33 cellular contexts compared by ENCODE assay signal in the genomic region with DNA sequence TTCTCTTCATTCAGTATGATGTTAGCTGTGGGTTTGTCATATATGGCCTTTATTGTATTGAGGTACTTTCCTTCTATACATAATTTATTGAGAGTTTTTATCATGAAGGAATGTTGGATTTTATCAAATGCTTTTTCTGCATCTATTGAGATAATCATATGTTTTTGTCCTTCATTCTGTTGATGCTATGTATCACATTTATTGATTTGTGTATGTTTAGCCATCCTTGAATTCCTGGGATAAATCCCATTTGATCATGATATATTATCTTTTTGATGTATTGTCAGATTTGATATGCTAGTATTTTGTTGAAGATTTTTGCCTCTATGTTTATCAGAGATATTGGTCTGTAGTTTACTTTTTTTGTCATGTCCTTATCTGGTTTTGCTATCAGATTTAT. TPM values are rescaled to one million over a fixed set of nuclear protein-coding genes. Genes with fewer than 3 reads are reported as not detected.
DNase-seq lines count a peak whose midpoint lies in the region; ATAC-seq, FAIRE-seq and TF ChIP-seq lines count a peak whose summit lies in the region.
"Had no signal": no experiment of that assay in that cellular context is flagged by ENCODE, and none has a peak within 500 bp of the region (broad histone marks: within the 10 kb centered on the region; RNA-seq: fewer than 3 reads in every experiment).

No MANE protein-coding gene starts in this region.

- H3K4me1 Mint-ChIP-seq in activated naive CD4-positive, alpha-beta T cell treated with anti-CD3 and anti-CD28 coated beads for 36 hours (ENCODE audit: low read depth): no peaks in the 10 kb centered on the region
- H3K4me1 Mint-ChIP-seq: CD4-positive, alpha-beta memory T cell; CD4-positive, CD25-positive, alpha-beta regulatory T cell; CD8-positive, alpha-beta memory T cell had no signal

- no peak overlapping the region for H3K27ac ChIP-seq in HEK293 (ENCODE audit: extremely low read depth, low read depth, low read length)
- no peak overlapping the region for H3K27ac ChIP-seq in K562 (ENCODE audit: extremely low read depth, low read depth, low read length)
- H3K27ac ChIP-seq: 22Rv1; A549; BLaER1; BLaER1 treated with 17β-estradiol and CSF1 and Interleukin-3, amounts not matched to agents 10 nM and 100 nM; C4-2B had no signal

- no peaks in the 10 kb centered on the region for H3K9me3 ChIP-seq in HEK293 (ENCODE audit: control insufficient read depth, insufficient read depth, low read depth, low read length)
- peaks cover 2% of the 10 kb centered on the region; the same call in 1 of the 2 replicates for H3K9me3 ChIP-seq in K562 (replicated peaks; ENCODE audit: control insufficient read depth, insufficient read depth, low read depth, low read length)
- H3K9me3 ChIP-seq: BE2C had no signal

- no peak overlapping the region for H2AFZ ChIP-seq in K562 (ENCODE audit: low read depth, low read length)

- no peaks in the 10 kb centered on the region for H3K27me3 ChIP-seq in K562 (ENCODE audit: control insufficient read depth in 2 of 2, insufficient read depth in 2 of 2, low read length in 2 of 2)
- H3K27me3 ChIP-seq: BE2C; BLaER1; BLaER1 treated with 17β-estradiol and CSF1 and Interleukin-3, amounts not matched to agents 10 nM and 100 nM had no signal

- intact Hi-C loops in K562 (cut with micrococcal nuclease): no loop called here
- intact Hi-C loops in activated naive CD4-positive, alpha-beta T cell treated with anti-CD3 and anti-CD28 coated beads for 36 hours (cut with micrococcal nuclease): no loop called here

- POLR2A ChIA-PET in HEK293 (lab: Yijun Ruan, JAX) (interaction anchor here (0.7 kb wide), 1 partner anchor 10 kb away, joined by 5 read pairs; no protein-coding TSS in a partner anchor), K562 (lab: Yijun Ruan, JAX) (no interaction called here)

- FAIRE-seq in K562 (lab: Jason Lieb, UNC): no peak
- FAIRE-seq: A204.1, A549, D721Med had no signal

- H3K27ac Mint-ChIP-seq in activated naive CD4-positive, alpha-beta T cell treated with anti-CD3 and anti-CD28 coated beads for 36 hours: no peak overlapping the region
- H3K27ac Mint-ChIP-seq: B cell; CD14-positive monocyte; CD4-positive, alpha-beta memory T cell; CD4-positive, alpha-beta T cell; CD8-positive, alpha-beta memory T cell; CD8-positive, alpha-beta T cell had no signal

- BruUV-seq in K562 (replicated peaks; lab: Mats Ljungman, UMichigan): no TSS peak

- H3K4me2 ChIP-seq in K562 (ENCODE audit: insufficient read depth, low read length): no peak overlapping the region
- H3K4me2 ChIP-seq: A549; BLaER1; BLaER1 treated with 17β-estradiol and CSF1 and Interleukin-3, amounts not matched to agents 10 nM and 100 nM had no signal

- in situ Hi-C loops in K562 (cut with MboI): no loop called here

- peaks cover 5% of the 10 kb centered on the region for H3K36me3 Mint-ChIP-seq in activated naive CD4-positive, alpha-beta T cell treated with anti-CD3 and anti-CD28 coated beads for 36 hours (ENCODE audit: low read depth)
- H3K36me3 Mint-ChIP-seq: CD4-positive, CD25-positive, alpha-beta regulatory T cell had no signal

- no peaks in the 10 kb centered on the region for H4K20me1 ChIP-seq in K562 (replicated peaks; ENCODE audit: control insufficient read depth, insufficient read depth, low read length)
- H4K20me1 ChIP-seq: BLaER1; BLaER1 treated with 17β-estradiol and CSF1 and Interleukin-3, amounts not matched to agents 10 nM and 100 nM had no signal

- H3K9me3 Mint-ChIP-seq in activated naive CD4-positive, alpha-beta T cell treated with anti-CD3 and anti-CD28 coated beads for 36 hours: peaks cover 20% of the 10 kb centered on the region

- peaks cover 5% of the 10 kb centered on the region for H3K27me3 Mint-ChIP-seq in activated naive CD4-positive, alpha-beta T cell treated with anti-CD3 and anti-CD28 coated beads for 36 hours (ENCODE audit: low read depth)

- CTCF ChIA-PET in HEK293 (lab: Yijun Ruan, JAX) (no interaction called here), K562 (lab: Yijun Ruan, JAX; ENCODE audit: low intra/inter-chr PET ratio) (no interaction called here)
- CTCF ChIA-PET in activated naive CD4-positive, alpha-beta T cell treated with anti-CD3 and anti-CD28 coated beads for 36 hours (lab: Charles Lee): no interaction called here

- DNase-seq in K562 (ENCODE audit: extremely low read depth in 1 of 4, low spot score in 3 of 4): no peak
- no peak for DNase-seq in T-helper 2 cell
- no peak for DNase-seq in activated naive CD4-positive, alpha-beta T cell treated with anti-CD3 and anti-CD28 coated beads for 36 hours
- DNase-seq: 8988T; ACHN; AML-193; BE2C; C1 segment of cervical spinal cord; Caco-2; Calu3; CD4-positive, alpha-beta memory T cell; CD4-positive, alpha-beta T cell; CD4-positive, CD25-positive, alpha-beta regulatory T cell; CD8-positive, alpha-beta memory T cell; CD8-positive, alpha-beta T cell; COR-L47; DMS 273 treated with DMSO at 0.1 percent for 48 hours; DMS153; DMS53; DMS79; DMS79 treated with DMSO at 0.1 percent for 48 hours; DND-41; EL had no signal

- no peak for TF ChIP-seq RAD21 in K562 (CRISPR knock-in tag; conservative IDR thresholded peaks at IDR 0.05 in 1 of 2, IDR thresholded peaks at IDR 0.05 in 1 of 2)

- H3K4me3 Mint-ChIP-seq in activated naive CD4-positive, alpha-beta T cell treated with anti-CD3 and anti-CD28 coated beads for 36 hours: no peak overlapping the region
- H3K4me3 Mint-ChIP-seq: B cell; CD14-positive monocyte; CD4-positive, alpha-beta memory T cell; CD4-positive, alpha-beta T cell; CD4-positive, CD25-positive, alpha-beta regulatory T cell; CD8-positive, alpha-beta memory T cell; CD8-positive, alpha-beta T cell had no signal

- H3K79me2 ChIP-seq in K562 (ENCODE audit: control insufficient read depth, insufficient read depth, low read length): no peaks in the 10 kb centered on the region

- TF ChIP-seq CTCF in HEK293 (tag by site-specific recombination; IDR thresholded peaks at IDR 0.05) (no peak), K562 (IDR thresholded peaks at IDR 0.05 in 2 of 3, conservative IDR thresholded peaks at IDR 0.05 in 1 of 3; ENCODE audit: insufficient read depth in 2 of 3, low read depth in 1 of 3, low read length in 3 of 3) (no peak)

- H3K9ac ChIP-seq in K562 (ENCODE audit: insufficient read depth in 1 of 2, low read depth in 2 of 2, low read length in 2 of 2): no peak overlapping the region
- H3K9ac ChIP-seq: BLaER1; BLaER1 treated with 17β-estradiol and CSF1 and Interleukin-3, amounts not matched to agents 10 nM and 100 nM had no signal

- H3K9me1 ChIP-seq in K562 (ENCODE audit: control insufficient read depth, insufficient read depth, low read length): no peaks in the 10 kb centered on the region

- H3K4me1 ChIP-seq in HEK293 (ENCODE audit: control insufficient read depth, insufficient read depth, low read length) (no peaks in the 10 kb centered on the region), K562 (replicated peaks in 1 of 2; ENCODE audit: control insufficient read depth in 2 of 2, insufficient read depth in 2 of 2, low read length in 2 of 2) (peaks cover 9 to 11% of the 10 kb centered on the region in 2 experiments; a peak in 4 of 5 replicates)
- H3K4me1 ChIP-seq: A549, BE2C, BLaER1, Caco-2 had no signal

- TF ChIP-seq POLR2A in K562 (conservative IDR thresholded peaks at IDR 0.05): no peak

- no peak overlapping the region for H3K4me3 ChIP-seq in HEK293 (ENCODE audit: low read depth, low read length)
- no peak overlapping the region for H3K4me3 ChIP-seq in K562
- H3K4me3 ChIP-seq: A549; BLaER1; BLaER1 treated with 17β-estradiol and CSF1 and Interleukin-3, amounts not matched to agents 10 nM and 100 nM had no signal

- no peaks in the 10 kb centered on the region for H3K36me3 ChIP-seq in HEK293 (ENCODE audit: control insufficient read depth in 2 of 2, insufficient read depth in 1 of 2, low read length in 2 of 2)
- H3K36me3 ChIP-seq in K562 (ENCODE audit: control insufficient read depth, insufficient read depth, low read length): no peaks in the 10 kb centered on the region
- H3K36me3 ChIP-seq: BE2C; BLaER1; BLaER1 treated with 17β-estradiol and CSF1 and Interleukin-3, amounts not matched to agents 10 nM and 100 nM had no signal

- TF ChIP-seq EP300 in K562 (IDR thresholded peaks at IDR 0.05; ENCODE audit: low read length): no peak

- no peak for ATAC-seq in K562
- ATAC-seq: A549; CD8-positive, alpha-beta T cell had no signal

RNA-seq across cellular contexts. Expression of gene GPR161, which starts 20.9 kb away (rescaled TPM):
- total RNA-seq in K562 (2011; cell fraction: chromatin; rRNA removed; ENCODE audit: low replicate concordance): 1.4 and 3.6 TPM in 2 replicates
- 2.6 and 3.8 TPM in 2 replicates for total RNA-seq in K562 (2011; cell fraction: nucleolus; rRNA removed)
- total RNA-seq in K562 (2011; cell fraction: nucleoplasm; rRNA removed): 2.3 and 2.6 TPM in 2 replicates
- 0.45 and 1.1 TPM in 2 replicates for total RNA-seq in K562 (2014; rRNA removed)
- 0.64 and 0.76 TPM in 2 replicates for total RNA-seq in K562 (2014; rRNA removed; fragmentation: Illumina TruSeq; extraction: Trizol)
- 0.68 and 1.0 TPM in 2 replicates for total RNA-seq in K562 (2015; rRNA removed; fragmentation: Illumina TruSeq; extraction: Trizol)
- total RNA-seq in K562 (2021): 1.2 and 1.6 TPM in 2 replicates
- 2.4 and 3.2 TPM in 2 replicates for polyA plus RNA-seq in K562 (2011; rRNA removed)
- polyA plus RNA-seq in K562 (2011; cell fraction: cytosol; rRNA removed): 3.1 and 3.3 TPM in 2 replicates
- polyA plus RNA-seq in K562 (2011; cell fraction: nucleus; rRNA removed): 3.5 and 3.9 TPM in 2 replicates
- polyA plus RNA-seq in K562 (2012): 1.5 and 1.9 TPM in 2 replicates
- 0.95 and 1.3 TPM in 2 replicates for polyA plus RNA-seq in K562 (2014; fragmentation: Illumina TruSeq; extraction: Trizol)
- under 1 TPM; 0.15 to 0.18 TPM for polyA plus RNA-seq in K562 (2014; fragmentation: Nextera tagmentation; extraction: Ambion mirVana)
- polyA plus RNA-seq in K562 (2014; rRNA removed): 0.73 and 1.1 TPM in 2 replicates
- 5.4 and 5.5 TPM in 2 replicates for polyA minus RNA-seq in K562 (2011; rRNA and poly(A)+ RNA removed)
- polyA minus RNA-seq in K562 (2011; cell fraction: cytosol; rRNA and poly(A)+ RNA removed): 2.8 TPM in 2 replicates
- polyA minus RNA-seq in K562 (2011; cell fraction: nucleus; rRNA and poly(A)+ RNA removed): 2.3 and 2.8 TPM in 2 replicates
- under 1 TPM; 0.12 to 0.29 TPM for total RNA-seq in activated naive CD4-positive, alpha-beta T cell treated with anti-CD3 and anti-CD28 coated beads for 36 hours
- total RNA-seq: CD4-positive, alpha-beta T cell; CD4-positive, CD25-positive, alpha-beta regulatory T cell; CD8-positive, alpha-beta T cell had no signal
- polyA plus RNA-seq: CD14-positive monocyte; CD4-positive, CD25-positive, alpha-beta regulatory T cell had no signal

RNA-seq across cellular contexts. Expression of gene TIPRL, which starts 21.1 kb away (rescaled TPM):
- 7.1 and 15.3 TPM in 2 replicates for total RNA-seq in K562 (2011; cell fraction: chromatin; rRNA removed; ENCODE audit: low replicate concordance)
- 4.0 and 4.3 TPM in 2 replicates for total RNA-seq in K562 (2011; cell fraction: nucleolus; rRNA removed)
- total RNA-seq in K562 (2011; cell fraction: nucleoplasm; rRNA removed): 6.7 and 13.7 TPM in 2 replicates
- total RNA-seq in K562 (2014; rRNA removed) (41.4 and 52.1 TPM in 2 replicates), K562 (2014; rRNA removed; fragmentation: Illumina TruSeq; extraction: Trizol) (73.5 and 78.1 TPM in 2 replicates), K562 (2015; rRNA removed; fragmentation: Illumina TruSeq; extraction: Trizol) (71.1 and 81.7 TPM in 2 replicates), K562 (2021) (57.0 and 64.4 TPM in 2 replicates)
- polyA plus RNA-seq in K562 (2011; rRNA removed) (44.9 and 69.9 TPM in 2 replicates), K562 (2014; fragmentation: Illumina TruSeq; extraction: Trizol) (50.7 and 60.1 TPM in 2 replicates), K562 (2014; fragmentation: Nextera tagmentation; extraction: Ambion mirVana) (10 to 100 TPM; 87.0 to 90.2 TPM), K562 (2014; rRNA removed) (54.8 and 63.2 TPM in 2 replicates)
- 10.0 and 21.7 TPM in 2 replicates for polyA plus RNA-seq in K562 (2011; cell fraction: cytosol; rRNA removed)
- 7.3 and 11.7 TPM in 2 replicates for polyA plus RNA-seq in K562 (2011; cell fraction: nucleus; rRNA removed)
- 42.3 and 51.3 TPM in 2 replicates for polyA plus RNA-seq in K562 (2012)
- 87.3 and 88.4 TPM in 2 replicates for polyA minus RNA-seq in K562 (2011; rRNA and poly(A)+ RNA removed)
- polyA minus RNA-seq in K562 (2011; cell fraction: cytosol; rRNA and poly(A)+ RNA removed): 19.4 and 21.4 TPM in 2 replicates
- 4.7 and 8.7 TPM in 2 replicates for polyA minus RNA-seq in K562 (2011; cell fraction: nucleus; rRNA and poly(A)+ RNA removed)
- total RNA-seq in activated naive CD4-positive, alpha-beta T cell treated with anti-CD3 and anti-CD28 coated beads for 36 hours: 10 to 100 TPM; 76.7 to 81.3 TPM

Comparison
In these comparisons a context has a peak if more than half of its experiments do, and no peak if none do; other contexts are left out.
1. Of the 44 proteins assayed by ChIP-seq in both K562 and HEK293: peak only in K562: ZNF324; only in HEK293: SETDB1; in both: none; in neither: 42.